Comparison of ENCODE assay signal across 18 cellular contexts in genomic region chr12:76260390-76260748, GRCh38.
DNase-seq lines count a peak whose midpoint lies in the region; FAIRE-seq and TF ChIP-seq lines count a peak whose summit lies in the region.
"Had no signal": no experiment of that assay in that cellular context is flagged by ENCODE, and none has a peak within 500 bp of the region (broad histone marks: within the 10 kb centered on the region; RNA-seq: fewer than 3 reads in every experiment).

No MANE protein-coding gene starts in this region.

- 93% methylated on average over 1 of the region's 1 CpG for WGBS in mesenchymal stem cell

- H2AFZ ChIP-seq in ACC112 (ENCODE audit: low read length, unreplicated experiment), result peak overlapping the region; percentile 36
- no peak overlapping the region for H2AFZ ChIP-seq in endothelial cell of umbilical vein (ENCODE audit: low read depth, low read length)
- H2AFZ ChIP-seq in mesenchymal stem cell (ENCODE audit: low read depth, low read length), result no peak overlapping the region

- POLR2A ChIA-PET in endothelial cell of umbilical vein (lab: Charles Lee), result interaction anchor here (0.9 to 1.8 kb wide), 7 partner anchors 11 to 228 kb away, joined by 3 to 9 read pairs (median 3); partner anchors contain the start of genes BBS10 and PHLDA1

- peaks cover 3% of the 10 kb centered on the region for H3K79me1 ChIP-seq in mesenchymal stem cell (replicated peaks; ENCODE audit: low read length, poor library complexity, severe bottlenecking)

- no peak for TF ChIP-seq CTCF in endothelial cell of umbilical vein (IDR thresholded peaks at IDR 0.05; ENCODE audit: extremely low read depth in 1 of 2, insufficient read depth in 1 of 2, low read depth in 1 of 2, low read length in 2 of 2)

- H4K20me1 ChIP-seq in endothelial cell of umbilical vein (replicated peaks; ENCODE audit: control insufficient read depth, extremely low read depth, insufficient read depth, low read length), result no peaks in the 10 kb centered on the region

- H4K91ac ChIP-seq in mesenchymal stem cell (ENCODE audit: low read length), result no peak overlapping the region

- H3K4me2 ChIP-seq in endothelial cell of umbilical vein (ENCODE audit: insufficient read depth, low read length) (peak overlapping the region; percentile 99), mesenchymal stem cell (ENCODE audit: low read length, poor library complexity, severe bottlenecking) (no peak overlapping the region)

- H3K27me3 ChIP-seq in ACC112 (ENCODE audit: insufficient read depth, low read length) (no peaks in the 10 kb centered on the region), endothelial cell of umbilical vein (ENCODE audit: control insufficient read depth in 2 of 2, insufficient read depth in 2 of 2, low read length in 2 of 2) (no peaks in the 10 kb centered on the region), mesenchymal stem cell (ENCODE audit: control insufficient read depth in 1 of 2, insufficient read depth in 1 of 2, low read length in 2 of 2) (no peaks in the 10 kb centered on the region)
- H3K27me3 ChIP-seq: right atrium auricular region had no signal

- peak; percentile 75 for FAIRE-seq in endothelial cell of umbilical vein (lab: Jason Lieb, UNC)
- FAIRE-seq: GM18507 had no signal

- H2BK120ac ChIP-seq in mesenchymal stem cell (ENCODE audit: low read depth, low read length), result no peak overlapping the region

- peak; percentile 60 for TF ChIP-seq POLR2A in endothelial cell of umbilical vein (IDR thresholded peaks at IDR 0.05; ENCODE audit: low read depth, low read length)

- H2BK12ac ChIP-seq in mesenchymal stem cell (ENCODE audit: low read length in 2 of 2), result no peak overlapping the region

- H3K36me3 ChIP-seq in ACC112 (ENCODE audit: insufficient read depth, low read length), result peaks cover 13% of the 10 kb centered on the region
- peaks cover 0 to 2% of the 10 kb centered on the region in 2 experiments for H3K36me3 ChIP-seq in endothelial cell of umbilical vein (ENCODE audit: control insufficient read depth in 2 of 2, extremely low read depth in 1 of 2, insufficient read depth in 2 of 2, low read length in 2 of 2)
- no peaks in the 10 kb centered on the region for H3K36me3 ChIP-seq in mesenchymal stem cell (ENCODE audit: control insufficient read depth in 1 of 2, insufficient read depth in 2 of 2, low read depth in 1 of 2, low read length in 2 of 2)
- H3K36me3 ChIP-seq: heart left ventricle, right atrium auricular region had no signal

- H3K4ac ChIP-seq in mesenchymal stem cell (ENCODE audit: low read depth in 1 of 2, low read length in 2 of 2), result no peak overlapping the region

- no peak overlapping the region for H3K14ac ChIP-seq in mesenchymal stem cell (ENCODE audit: low read length in 2 of 2)

- H2BK15ac ChIP-seq in mesenchymal stem cell (ENCODE audit: low read depth, poor library complexity, severe bottlenecking), result no peak overlapping the region

- H3K9me1 ChIP-seq in endothelial cell of umbilical vein (replicated peaks; ENCODE audit: control insufficient read depth, extremely low read depth, insufficient read depth, low read length), result no peaks in the 10 kb centered on the region

- H3K18ac ChIP-seq in mesenchymal stem cell (ENCODE audit: low read depth in 1 of 2, low read length in 2 of 2), result no peak overlapping the region

- intact Hi-C loops in endothelial cell of umbilical vein (cut with micrococcal nuclease), result loop anchor here (5.0 kb wide), 1 partner anchor 297 kb away; the partner anchor contains the start of gene OSBPL8

- H3K4me1 ChIP-seq in ACC112 (ENCODE audit: control insufficient read depth, insufficient read depth, low read length, unreplicated experiment) (peaks cover 28% of the 10 kb centered on the region), endothelial cell of umbilical vein (ENCODE audit: control insufficient read depth, extremely low read depth, insufficient read depth, low read length) (peaks cover 33% of the 10 kb centered on the region), mesenchymal stem cell (ENCODE audit: control insufficient read depth, insufficient read depth, low read depth, low read length) (no peaks in the 10 kb centered on the region)

- peak overlapping the region; percentile 12 for H4K8ac ChIP-seq in mesenchymal stem cell (ENCODE audit: low read length)

- DNase-seq in RPMI7951 (ENCODE audit: low read depth) (peak; percentile 11), endothelial cell of umbilical vein (ENCODE audit: low read depth, low spot score) (peak; percentile 48), mesenchymal stem cell (peak; percentile 22), islet precursor cell (no peak), HK-2 (ENCODE audit: unreplicated experiment) (no peak), iPS-NIHi7 (ENCODE audit: extremely low spot score) (no peak), NCI-H526 treated with DMSO at 0.1 percent for 48 hours (lab: John Stamatoyannopoulos, UW) (no peak)
- DNase-seq: 8988T; activated CD8-positive, alpha-beta T cell treated with anti-CD3 and anti-CD28 coated beads for 36 hours; amygdala; heart left ventricle; left colon; naive thymus-derived CD8-positive, alpha-beta T cell; NCI-H1105; stimulated activated CD4-positive, alpha-beta T cell treated with anti-CD3 and anti-CD28 coated beads, Interleukin-2, amount 100 ng/mL, for 48 hours had no signal

- no peak overlapping the region for H3K23ac ChIP-seq in mesenchymal stem cell (ENCODE audit: low read length in 2 of 2)

- H3K79me2 ChIP-seq in ACC112 (ENCODE audit: control insufficient read depth, insufficient read depth, low read length, unreplicated experiment) (peaks cover 44% of the 10 kb centered on the region), endothelial cell of umbilical vein (ENCODE audit: control insufficient read depth, insufficient read depth, low read length) (peaks cover 55% of the 10 kb centered on the region)

- CTCF ChIA-PET in endothelial cell of umbilical vein (lab: Charles Lee), result interaction anchor here (0.8 to 2.6 kb wide), 12 partner anchors 11 to 326 kb away, joined by 3 to 16 read pairs (median 5); no protein-coding TSS in a partner anchor

- peak overlapping the region; percentile 69 for H2AK5ac ChIP-seq in mesenchymal stem cell (ENCODE audit: low read length, severe bottlenecking)

- H3K9me3 ChIP-seq in endothelial cell of umbilical vein (replicated peaks; ENCODE audit: control insufficient read depth, insufficient read depth, low read length) (peaks cover 3% of the 10 kb centered on the region), mesenchymal stem cell (ENCODE audit: control insufficient read depth, low read length) (no peaks in the 10 kb centered on the region)

- no peak overlapping the region for H2BK5ac ChIP-seq in mesenchymal stem cell (ENCODE audit: low read depth, low read length, poor library complexity, severe bottlenecking)

- dilution Hi-C loops in endothelial cell of umbilical vein (cut with MboI; ENCODE audit: extremely low pct_ligation_motif_present, low sequenced_read_pairs), result no loop called here

- H3K9ac ChIP-seq in endothelial cell of umbilical vein (replicated peaks; ENCODE audit: extremely low read depth, insufficient read depth, low read length) (peak overlapping the region; percentile 96), mesenchymal stem cell (ENCODE audit: low read length) (peak overlapping the region; percentile 80)

- H3K4me3 ChIP-seq in ACC112 (ENCODE audit: low read depth, low read length) (peak overlapping the region; percentile 75), endothelial cell of umbilical vein (replicated peaks in 1 of 3; ENCODE audit: insufficient read depth in 1 of 3, low read depth in 1 of 3, low read length in 3 of 3) (peak overlapping the region in 2 of 3 experiments; percentile 95 to 96), mesenchymal stem cell (ENCODE audit: insufficient read depth in 1 of 2, low read depth in 1 of 2, low read length in 2 of 2) (peak overlapping the region in 1 of 2 experiments; percentile 45)
- H3K4me3 ChIP-seq: heart left ventricle, right atrium auricular region had no signal

- BruUV-seq in endothelial cell of umbilical vein (replicated peaks; lab: Mats Ljungman, UMichigan), result no TSS peak

- H3K27ac ChIP-seq in ACC112 (ENCODE audit: low read depth, low read length), result peak overlapping the region; percentile 91
- peak overlapping the region; percentile 96 for H3K27ac ChIP-seq in endothelial cell of umbilical vein (ENCODE audit: insufficient read depth, low read depth, low read length)
- no peak overlapping the region for H3K27ac ChIP-seq in mesenchymal stem cell (ENCODE audit: low read length, poor library complexity, severe bottlenecking)

TF ChIP-seq in endothelial cell of umbilical vein, 7 proteins besides CTCF, POLR2A, EP300 and RAD21:
- peak; percentile 63 for TF ChIP-seq POLR2AphosphoS5 (IDR thresholded peaks at IDR 0.05; ENCODE audit: insufficient read depth, low read depth, low read length)
- no peak for TF ChIP-seq MYC (IDR thresholded peaks at IDR 0.05; ENCODE audit: low read depth, low read length)
TF ChIP-seq in endothelial cell of umbilical vein: peak in this region for 1.

Comparison
In these comparisons a context has a peak if more than half of its experiments do, and no peak if none do; other contexts are left out.
1. DNase-seq: peak in RPMI7951 (single experiment), endothelial cell of umbilical vein (single experiment) and mesenchymal stem cell (single experiment); none in islet precursor cell (single experiment), HK-2 (single experiment), iPS-NIHi7 (single experiment) and NCI-H526 treated with DMSO at 0.1 percent for 48 hours (single experiment).